ENCODE assay signal across 7 cellular contexts in the genomic region with DNA sequence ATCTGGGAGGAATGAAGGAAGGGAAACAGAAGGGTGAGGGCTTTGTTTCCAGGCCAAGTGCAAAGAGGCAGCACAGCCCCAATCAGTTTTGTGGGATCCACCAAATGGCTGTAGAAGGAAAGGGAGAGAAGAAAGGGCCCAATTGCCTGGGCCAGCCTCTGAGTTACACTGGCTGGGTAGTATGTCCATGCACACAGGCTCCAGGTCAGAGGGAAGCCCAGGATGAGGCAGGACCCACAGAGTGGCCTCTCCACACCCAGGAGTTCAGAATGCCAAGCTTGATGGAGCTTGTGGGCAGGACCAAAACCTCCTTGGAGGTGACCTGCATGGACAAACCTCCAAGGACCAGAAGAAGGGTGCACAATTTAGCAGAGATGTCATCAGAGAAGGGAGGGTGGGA.
"Had no signal": no experiment of that assay in that cellular context is flagged by ENCODE, and none has a peak within 500 bp of the region (broad histone marks: within the 10 kb centered on the region; RNA-seq: fewer than 3 reads in every experiment).

No MANE protein-coding gene starts in this region.

- H3K9me3 ChIP-seq: HAP-1 had no signal

- H2AFZ ChIP-seq: GM23338 had no signal

- H3K4me2 ChIP-seq: GM23338 had no signal

- H3K27ac Mint-ChIP-seq: GM23338, HFFc6 had no signal

- H3K4me3 ChIP-seq: GM23338, HAP-1, K562 had no signal

- H3K4me3 Mint-ChIP-seq: GM23338, HFFc6 had no signal

- DNase-seq: H7, HFFc6, IMR-90 had no signal

- H3K36me3 ChIP-seq: HAP-1 had no signal

- ATAC-seq: GM23338, HCT116, K562 had no signal

- H3K4me1 ChIP-seq: HAP-1 had no signal
